ENCODE assay signal across 8 cellular contexts in the genomic region with DNA sequence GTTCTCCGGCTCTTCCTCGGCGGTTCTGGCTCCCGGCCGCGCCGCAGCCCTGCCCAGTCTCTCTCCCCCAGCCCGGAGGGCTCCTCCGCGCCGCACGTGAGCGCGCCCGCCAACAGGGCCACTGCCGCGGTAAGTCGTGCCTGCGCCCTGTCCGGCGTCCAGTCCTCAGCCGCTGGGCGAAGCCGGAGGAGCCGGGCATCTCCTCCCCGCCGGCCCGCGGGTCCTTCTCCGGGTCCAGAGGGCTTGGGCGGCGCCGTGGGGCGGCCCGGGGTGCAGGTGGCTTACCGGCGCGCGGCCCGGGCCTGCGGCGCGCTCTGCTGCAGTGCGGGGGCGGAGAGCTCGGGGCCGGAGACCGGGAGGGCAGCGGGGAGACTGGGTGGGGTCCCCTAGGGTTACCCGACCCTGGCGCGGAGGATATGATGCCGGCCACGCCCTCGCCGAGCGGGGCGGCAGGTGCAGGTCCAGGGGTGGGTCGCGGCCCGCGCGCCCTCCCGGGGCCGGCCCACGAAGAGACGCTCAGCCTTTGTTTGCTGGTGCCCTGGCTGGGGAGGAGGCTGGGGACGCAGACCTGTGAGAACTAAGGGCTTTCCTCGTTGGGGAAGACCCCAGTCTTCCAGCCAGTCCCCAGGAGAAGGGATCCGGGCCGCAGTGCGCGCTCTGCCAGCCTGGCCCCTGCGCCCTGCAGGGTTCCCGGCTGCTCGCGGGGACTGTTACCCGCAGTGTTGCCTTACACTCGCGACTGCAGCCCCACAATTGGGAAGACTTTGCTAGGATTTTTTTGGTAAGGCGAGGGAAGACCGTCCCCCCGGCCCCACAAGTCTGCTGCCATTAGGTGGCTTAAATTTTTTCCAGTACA. TPM values are rescaled to one million over a fixed set of nuclear protein-coding genes. Genes with fewer than 3 reads are reported as not detected.
DNase-seq lines count a peak whose midpoint lies in the region; ATAC-seq and TF ChIP-seq lines count a peak whose summit lies in the region.

A gene with protein sequence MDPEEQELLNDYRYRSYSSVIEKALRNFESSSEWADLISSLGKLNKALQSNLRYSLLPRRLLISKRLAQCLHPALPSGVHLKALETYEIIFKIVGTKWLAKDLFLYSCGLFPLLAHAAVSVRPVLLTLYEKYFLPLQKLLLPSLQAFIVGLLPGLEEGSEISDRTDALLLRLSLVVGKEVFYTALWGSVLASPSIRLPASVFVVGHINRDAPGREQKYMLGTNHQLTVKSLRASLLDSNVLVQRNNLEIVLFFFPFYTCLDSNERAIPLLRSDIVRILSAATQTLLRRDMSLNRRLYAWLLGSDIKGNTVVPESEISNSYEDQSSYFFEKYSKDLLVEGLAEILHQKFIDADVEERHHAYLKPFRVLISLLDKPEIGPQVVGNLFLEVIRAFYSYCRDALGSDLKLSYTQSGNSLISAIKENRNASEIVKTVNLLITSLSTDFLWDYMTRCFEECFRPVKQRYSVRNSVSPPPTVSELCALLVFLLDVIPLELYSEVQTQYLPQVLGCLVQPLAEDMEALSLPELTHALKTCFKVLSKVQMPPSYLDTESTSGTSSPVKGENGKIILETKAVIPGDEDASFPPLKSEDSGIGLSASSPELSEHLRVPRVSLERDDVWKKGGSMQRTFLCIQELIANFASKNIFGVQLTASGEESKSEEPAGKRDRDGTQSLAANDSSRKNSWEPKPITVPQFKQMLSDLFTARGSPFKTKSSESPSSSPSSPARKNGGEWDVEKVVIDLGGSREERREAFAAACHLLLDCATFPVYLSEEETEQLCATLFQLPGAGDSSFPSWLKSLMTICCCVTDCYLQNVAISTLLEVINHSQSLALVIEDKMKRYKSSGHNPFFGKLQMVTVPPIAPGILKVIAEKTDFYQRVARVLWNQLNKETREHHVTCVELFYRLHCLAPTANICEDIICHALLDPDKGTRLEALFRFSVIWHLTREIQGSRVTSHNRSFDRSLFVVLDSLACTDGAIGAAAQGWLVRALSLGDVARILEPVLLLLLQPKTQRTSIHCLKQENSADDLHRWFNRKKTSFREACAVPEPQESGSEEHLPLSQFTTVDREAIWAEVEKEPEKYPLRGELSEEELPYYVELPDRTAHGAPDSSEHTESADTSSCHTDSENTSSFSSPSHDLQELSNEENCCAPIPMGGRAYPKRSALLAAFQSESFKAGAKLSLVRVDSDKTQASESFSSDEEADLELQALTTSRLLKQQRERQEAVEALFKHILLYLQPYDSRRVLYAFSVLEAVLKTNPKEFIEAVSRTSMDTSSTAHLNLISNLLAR (N-terminal part only) (plus strand): TSS at position 10 of the 856 bp plus-strand sequence. CDS start 7,910 bp downstream, outside the sequence.

- H3K27me3 Mint-ChIP-seq in naive thymus-derived CD4-positive, alpha-beta T cell: peaks cover 0 to 13% (median 0%) of the 10 kb centered on the region in 5 donors

- DNase-seq in GM12864 (ENCODE audit: low read depth): no peak
- DNase-seq in KBM-7: peak; percentile 54
- peak; percentile 26 for DNase-seq in activated CD4-positive, alpha-beta T cell treated with anti-CD3 and anti-CD28 coated beads for 1 hour
- no peak for DNase-seq in epithelial cell of prostate (ENCODE audit: low read depth, low spot score)
- DNase-seq in naive thymus-derived CD4-positive, alpha-beta T cell: peak in 3 of 9 donors; percentile 15 to 72 (median 45)
- DNase-seq in upper lobe of left lung: no peak
- no peak for DNase-seq in SKM-1 treated with dmso at 0.1 percent for 144 hours (lab: John Stamatoyannopoulos, UW; ENCODE audit: unreplicated experiment)

- H3K27me3 ChIP-seq in naive thymus-derived CD4-positive, alpha-beta T cell (ENCODE audit: control insufficient read depth in 2 of 2, insufficient read depth in 2 of 2, low read length in 2 of 2): no peaks in the 10 kb centered on the region
- no peaks in the 10 kb centered on the region for H3K27me3 ChIP-seq in upper lobe of left lung

- TF ChIP-seq CTCF in GM12864 (IDR thresholded peaks at IDR 0.05; ENCODE audit: low read depth, low read length, missing control alignments): no peak
- TF ChIP-seq CTCF in upper lobe of left lung (IDR thresholded peaks at IDR 0.05): peak in 1 of 6 experiments; percentile 22

- no peaks in the 10 kb centered on the region for H3K9me3 Mint-ChIP-seq in naive thymus-derived CD4-positive, alpha-beta T cell

- H3K4me3 ChIP-seq in GM12864 (ENCODE audit: low read depth, low read length) (peak within 1 kb of the TSS; percentile 74), upper lobe of left lung (peak within 1 kb of the TSS; percentile 76 to 90 (median 84))
- peak within 1 kb of the TSS; percentile 81 for H3K4me3 ChIP-seq in naive thymus-derived CD4-positive, alpha-beta T cell (ENCODE audit: low read length)

- H3K27ac ChIP-seq in epithelial cell of prostate (peak within 1 kb of the TSS; percentile 66), upper lobe of left lung (peak within 1 kb of the TSS; percentile 87 to 96 (median 93))
- peak within 1 kb of the TSS; percentile 81 for H3K27ac ChIP-seq in naive thymus-derived CD4-positive, alpha-beta T cell (ENCODE audit: low read depth, low read length)

- ATAC-seq in GM21619 (IDR thresholded peaks at IDR 0.05; ENCODE audit: unreplicated experiment): peak; percentile 16
- no peak for ATAC-seq in naive thymus-derived CD4-positive, alpha-beta T cell
- ATAC-seq in upper lobe of left lung (ENCODE audit: low FRiP score in 2 of 2): peak in 1 of 2 donors; percentile 10

- intact Hi-C loops in naive thymus-derived CD4-positive, alpha-beta T cell (cut with micrococcal nuclease): loop anchor here (1.0 to 5.0 kb wide), 16 partner anchors 16 to 1405 kb away; a partner anchor contains a TSS

- POLR2A ChIA-PET in naive thymus-derived CD4-positive, alpha-beta T cell (lab: Charles Lee): interaction anchor here (1.5 to 2.3 kb wide), 3 partner anchors 16 to 142 kb away, joined by 4 to 8 read pairs (median 5); no protein-coding TSS in a partner anchor

- H3K4me3 Mint-ChIP-seq in naive thymus-derived CD4-positive, alpha-beta T cell: peak within 1 kb of the TSS; percentile 73 to 91 (median 86)

- 2 to 13% methylated on average over 10 to 48 of the region's 83 CpGs for WGBS in upper lobe of left lung, 2 donors

- H3K4me1 ChIP-seq in naive thymus-derived CD4-positive, alpha-beta T cell (ENCODE audit: control insufficient read depth in 2 of 2, insufficient read depth in 2 of 2, low read length in 2 of 2): peaks cover 11% of the 10 kb centered on the region in 2 donors
- peaks cover 10 to 23% (median 12%) of the 10 kb centered on the region in 4 donors for H3K4me1 ChIP-seq in upper lobe of left lung

- in situ Hi-C loops in KBM-7 (cut with MboI; ENCODE audit: low pct_unique_long_range_greater_than_20kb, low sequenced_read_pairs): no loop called here

- no peaks in the 10 kb centered on the region for H3K36me3 ChIP-seq in naive thymus-derived CD4-positive, alpha-beta T cell (ENCODE audit: control insufficient read depth in 2 of 3, insufficient read depth in 3 of 3, low read length in 3 of 3)
- no peaks in the 10 kb centered on the region for H3K36me3 ChIP-seq in upper lobe of left lung

- TF ChIP-seq POLR2A in upper lobe of left lung (IDR thresholded peaks at IDR 0.05): peak in 3 of 4 donors; percentile 64 to 80 (median 71)

- H3K4me1 Mint-ChIP-seq in naive thymus-derived CD4-positive, alpha-beta T cell: peaks cover 11 to 46% (median 32%) of the 10 kb centered on the region in 7 donors

- TF ChIP-seq EP300 in upper lobe of left lung (IDR thresholded peaks at IDR 0.05): no peak

- H3K27ac Mint-ChIP-seq in naive thymus-derived CD4-positive, alpha-beta T cell: peak within 1 kb of the TSS; percentile 1 to 88 (median 61)

- no peaks in the 10 kb centered on the region for H3K9me3 ChIP-seq in naive thymus-derived CD4-positive, alpha-beta T cell (ENCODE audit: control insufficient read depth in 2 of 3, low read length in 3 of 3)
- no peaks in the 10 kb centered on the region for H3K9me3 ChIP-seq in upper lobe of left lung

- peaks cover 0 to 8% (median 0%) of the 10 kb centered on the region in 5 donors for H3K36me3 Mint-ChIP-seq in naive thymus-derived CD4-positive, alpha-beta T cell

- CTCF ChIA-PET in naive thymus-derived CD4-positive, alpha-beta T cell (lab: Charles Lee): no interaction called here

RNA-seq across cellular contexts. Expression of the gene that starts here (rescaled TPM):
- total RNA-seq in naive thymus-derived CD4-positive, alpha-beta T cell: 10 to 100 TPM; 12.3 to 34.0 (median 15.1) TPM
- polyA plus RNA-seq in naive thymus-derived CD4-positive, alpha-beta T cell: 1 to 10 TPM; 3.8 to 6.8 TPM
- 10 to 100 TPM; 13.7 to 78.6 (median 23.0) TPM for total RNA-seq in upper lobe of left lung

Comparison
In these comparisons a context has a peak if more than half of its experiments do, and no peak if none do; other contexts are left out.
1. DNase-seq: peak in KBM-7 (single experiment) and activated CD4-positive, alpha-beta T cell treated with anti-CD3 and anti-CD28 coated beads for 1 hour (single experiment); none in GM12864 (single experiment), epithelial cell of prostate (single experiment), upper lobe of left lung (0 of 2) and SKM-1 treated with dmso at 0.1 percent for 144 hours (single experiment).
2. Peak in every context shown above with its lines, with median percentiles within 50 percentile points of each other: H3K4me3 ChIP-seq and H3K27ac ChIP-seq.